In the genomic region with DNA sequence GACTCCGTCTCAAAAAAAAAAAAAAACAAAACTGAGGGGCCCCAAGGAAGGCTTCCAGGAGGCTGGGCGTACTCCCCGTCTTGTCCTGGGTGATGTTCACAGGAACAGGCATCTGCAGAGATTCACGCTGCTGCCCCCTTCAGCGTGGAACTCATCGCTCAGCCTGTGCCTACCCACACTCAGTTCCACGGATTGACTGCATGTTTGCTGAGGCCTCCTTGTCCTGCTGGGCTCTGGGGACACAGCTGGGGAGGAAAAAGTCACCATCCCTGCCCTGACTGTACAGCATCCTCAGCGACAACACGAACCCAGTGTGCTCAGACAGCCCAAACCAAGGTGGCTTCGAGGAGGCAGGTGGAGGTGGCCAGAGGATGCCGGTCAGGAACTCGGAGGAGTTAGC, we compare ENCODE assay signal across 15 cellular contexts. TPM values are rescaled to one million over a fixed set of nuclear protein-coding genes. Genes with fewer than 3 reads are reported as not detected.
DNase-seq lines count a peak whose midpoint lies in the region; ATAC-seq and TF ChIP-seq lines count a peak whose summit lies in the region.
"Had no signal": no experiment of that assay in that cellular context is flagged by ENCODE, and none has a peak within 500 bp of the region (broad histone marks: within the 10 kb centered on the region; RNA-seq: fewer than 3 reads in every experiment).

No MANE protein-coding gene starts in this region.

- H3K4me2 ChIP-seq in BLaER1 treated with 17β-estradiol and CSF1 and Interleukin-3, amounts not matched to agents 10 nM and 100 nM, result peak overlapping the region; percentile 74 to 90 (median 84)
- no peak overlapping the region for H3K4me2 ChIP-seq in neuronal stem cell (ENCODE audit: insufficient read depth, low read length, poor library complexity, severe bottlenecking)

- H4K20me1 ChIP-seq in BLaER1 treated with 17β-estradiol and CSF1 and Interleukin-3, amounts not matched to agents 10 nM and 100 nM, result 0 out of 22 replicates have a peak, but pooled peaks cover 0 to 6% (median 0%) of the 10 kb centered on the region in 11 experiments

- H4K8ac ChIP-seq in neuronal stem cell (ENCODE audit: low read depth, low read length), result no peak overlapping the region

- peak overlapping the region; percentile 69 for H3K18ac ChIP-seq in neuronal stem cell (ENCODE audit: low read length)

- DNase-seq in AG04450 (ENCODE audit: low read depth, low spot score) (no peak), choroid plexus epithelial cell (ENCODE audit: low read depth) (no peak), neuronal stem cell (ENCODE audit: low spot score) (no peak), NCI-H1417 treated with DMSO at 0.1 percent for 48 hours (lab: John Stamatoyannopoulos, UW) (no peak)
- DNase-seq in activated CD4-positive, CD25-positive, alpha-beta regulatory T cell treated with anti-CD3 and anti-CD28 coated beads, Interleukin-2, amount 50 U/mL, for 72 hours, result no peak
- DNase-seq: COR-L47, DMS 273 treated with DMSO at 0.1 percent for 48 hours, Karpas-422, NCI-H1436 treated with DMSO at 0.1 percent for 48 hours, NCI-H2081, NCI-H2227 treated with DMSO at 0.1 percent for 48 hours, OCI-M1 had no signal

- H3K27me3 ChIP-seq in AG04450 (ENCODE audit: control insufficient read depth, insufficient read depth, low read length) (peaks cover 11% of the 10 kb centered on the region), neuronal stem cell (ENCODE audit: control insufficient read depth in 3 of 3, insufficient read depth in 3 of 3, low read depth in 1 of 3, low read length in 3 of 3) (peaks cover 0 to 2% (median 0%) of the 10 kb centered on the region in 3 experiments)
- H3K27me3 ChIP-seq in BLaER1 treated with 17β-estradiol and CSF1 and Interleukin-3, amounts not matched to agents 10 nM and 100 nM, result peaks cover 0 to 11% (median 0%) of the 10 kb centered on the region in 11 experiments; a peak in 4 of 22 replicates

- peaks cover 28 to 43% (median 34%) of the 10 kb centered on the region in 10 experiments for H3K4me1 ChIP-seq in BLaER1 treated with 17β-estradiol and CSF1 and Interleukin-3, amounts not matched to agents 10 nM and 100 nM
- peaks cover 2 to 3% of the 10 kb centered on the region in 2 donors for H3K4me1 ChIP-seq in neuronal stem cell (ENCODE audit: control insufficient read depth in 2 of 2, insufficient read depth in 1 of 2, low read depth in 1 of 2, low read length in 2 of 2)

- no peak overlapping the region for H3K4me3 ChIP-seq in AG04450 (ENCODE audit: low read depth, low read length)
- no peak overlapping the region for H3K4me3 ChIP-seq in BLaER1 treated with 17β-estradiol and CSF1 and Interleukin-3, amounts not matched to agents 10 nM and 100 nM
- H3K4me3 ChIP-seq in choroid plexus epithelial cell (ENCODE audit: low read depth, low read length), result no peak overlapping the region
- H3K4me3 ChIP-seq in neuronal stem cell (ENCODE audit: low read length in 2 of 2), result no peak overlapping the region

- no CpG with 5 or more reads among the region's 12 CpGs for WGBS in neuronal stem cell (ENCODE audit: extremely low coverage in 2 of 2, insufficient read length in 2 of 2, insufficient replicate concordance in 1 of 2), 2 donors

- H3K9me3 ChIP-seq in AG04450 (ENCODE audit: control insufficient read depth, insufficient read depth, low read length), result no peaks in the 10 kb centered on the region; the same call in 1 of the 2 replicates
- H3K9me3 ChIP-seq in BLaER1 treated with 17β-estradiol and CSF1 and Interleukin-3, amounts not matched to agents 10 nM and 100 nM (replicated peaks in 1 of 11), result no peaks in the 10 kb centered on the region
- peaks cover 0 to 4% of the 10 kb centered on the region in 2 donors for H3K9me3 ChIP-seq in neuronal stem cell (replicated peaks in 1 of 2; ENCODE audit: control insufficient read depth in 2 of 2, insufficient read depth in 1 of 2, low read depth in 1 of 2, low read length in 2 of 2)

- no peak overlapping the region for H2BK120ac ChIP-seq in neuronal stem cell (ENCODE audit: low read depth, low read length)

- H2AK5ac ChIP-seq in neuronal stem cell (ENCODE audit: low read depth, low read length), result no peak overlapping the region

- no peak overlapping the region for H2BK5ac ChIP-seq in neuronal stem cell (ENCODE audit: low read length)

- no peak overlapping the region for H3K27ac ChIP-seq in AG04450 (ENCODE audit: low read depth, low read length)
- peak overlapping the region in 2 of 11 experiments; percentile 34 to 51; a peak in 4 of 22 replicates for H3K27ac ChIP-seq in BLaER1 treated with 17β-estradiol and CSF1 and Interleukin-3, amounts not matched to agents 10 nM and 100 nM
- H3K27ac ChIP-seq in neuronal stem cell (replicated peaks; ENCODE audit: low read length), result no peak overlapping the region

- peak overlapping the region; percentile 63 for H2BK12ac ChIP-seq in neuronal stem cell (ENCODE audit: low read length)

- CTCF ChIA-PET in AG04450 (lab: Charles Lee), result interaction anchor here (0.6 kb wide), 1 partner anchor 26 kb away, joined by 4 read pairs; no protein-coding TSS in a partner anchor

- H2AFZ ChIP-seq in neuronal stem cell (ENCODE audit: low read length), result no peak overlapping the region

- peak overlapping the region in 2 of 11 experiments; percentile 33 to 45; a peak in 4 of 22 replicates for H3K9ac ChIP-seq in BLaER1 treated with 17β-estradiol and CSF1 and Interleukin-3, amounts not matched to agents 10 nM and 100 nM
- no peak overlapping the region for H3K9ac ChIP-seq in neuronal stem cell (ENCODE audit: low read depth, low read length, poor library complexity)

- no peak overlapping the region for H2BK15ac ChIP-seq in neuronal stem cell (ENCODE audit: low read length)

- POLR2A ChIA-PET in AG04450 (lab: Yijun Ruan, JAX), result no interaction called here

- no peaks in the 10 kb centered on the region for H3K36me3 ChIP-seq in BLaER1 treated with 17β-estradiol and CSF1 and Interleukin-3, amounts not matched to agents 10 nM and 100 nM
- no peaks in the 10 kb centered on the region for H3K36me3 ChIP-seq in neuronal stem cell (replicated peaks in 1 of 2; ENCODE audit: control insufficient read depth in 2 of 2, insufficient read depth in 2 of 2, low read length in 2 of 2)

- no peak for ATAC-seq in GM21367 (IDR thresholded peaks at IDR 0.05; ENCODE audit: unreplicated experiment)

- H3K14ac ChIP-seq in neuronal stem cell (ENCODE audit: low read length), result peak overlapping the region; percentile 17

- H3K79me1 ChIP-seq in neuronal stem cell (ENCODE audit: low read depth, low read length), result peaks cover 4% of the 10 kb centered on the region

- peak overlapping the region; percentile 22 for H4K91ac ChIP-seq in neuronal stem cell (ENCODE audit: low read depth, low read length, poor library complexity)

- TF ChIP-seq CTCF in AG04450 (IDR thresholded peaks at IDR 0.05; ENCODE audit: low read depth, low read length), result peak; percentile 14; the same call in 1 of the 2 replicates
- peak; percentile 3 for TF ChIP-seq CTCF in choroid plexus epithelial cell (conservative IDR thresholded peaks at IDR 0.05; ENCODE audit: low read depth, low read length)

- no peak overlapping the region for H3K23ac ChIP-seq in neuronal stem cell (ENCODE audit: low read depth, low read length, poor library complexity)

- no peak overlapping the region for H3K4ac ChIP-seq in neuronal stem cell (ENCODE audit: low read length)

RNA-seq across cellular contexts. Expression of a gene that starts 12.9 kb away (rescaled TPM):
- polyA plus RNA-seq in AG04450 (2011; rRNA removed), result 6.2 and 8.5 TPM in 2 replicates
- polyA minus RNA-seq in AG04450 (2011; rRNA and poly(A)+ RNA removed), result 5.6 and 8.6 TPM in 2 replicates
- polyA plus RNA-seq in neuronal stem cell (2013, experiment 1 of 2), result 0.20 TPM
- 0.25 TPM for polyA plus RNA-seq in neuronal stem cell (2013, experiment 2 of 2)

RNA-seq across cellular contexts. Expression of a gene that starts 27.9 kb away (rescaled TPM):
- 0.20 and 0.24 TPM in 2 replicates for polyA plus RNA-seq in AG04450 (2011; rRNA removed)
- 0.30 and 0.37 TPM in 2 replicates for polyA minus RNA-seq in AG04450 (2011; rRNA and poly(A)+ RNA removed)
- polyA plus RNA-seq in neuronal stem cell (2013, experiment 1 of 2), result 23.1 TPM
- 20.8 TPM for polyA plus RNA-seq in neuronal stem cell (2013, experiment 2 of 2)
- polyA plus RNA-seq: CD4-positive, CD25-positive, alpha-beta regulatory T cell had no signal

RNA-seq across cellular contexts. Expression of a gene that starts 41.2 kb away (rescaled TPM):
- polyA plus RNA-seq in AG04450 (2011; rRNA removed), result 2.0 and 2.5 TPM in 2 replicates
- polyA minus RNA-seq in AG04450 (2011; rRNA and poly(A)+ RNA removed), result 6.8 and 8.4 TPM in 2 replicates
- polyA plus RNA-seq in neuronal stem cell (2013, experiment 1 of 2), result 1.1 TPM
- 1.2 TPM for polyA plus RNA-seq in neuronal stem cell (2013, experiment 2 of 2)
